In the genomic region with DNA sequence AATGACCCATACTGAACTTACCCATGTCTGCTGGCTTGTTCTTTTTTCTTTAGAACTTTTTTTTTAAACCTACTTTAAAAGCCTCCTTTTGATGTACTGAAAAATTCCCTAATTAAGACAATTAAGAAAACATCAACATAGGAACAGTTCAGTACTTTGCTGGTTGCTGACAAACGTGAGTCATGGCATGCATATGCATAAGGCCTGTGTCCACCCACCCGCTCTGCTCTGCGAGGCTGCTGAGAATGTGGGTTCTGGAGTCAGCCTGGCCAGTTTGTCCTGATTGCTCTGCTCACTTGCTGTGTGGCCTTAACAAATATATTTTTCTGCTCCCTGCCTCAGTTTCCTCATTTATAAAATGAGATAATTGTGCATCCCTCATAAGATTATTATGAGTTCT, we compare ENCODE assay signal across 1 cellular context.
TF ChIP-seq lines count a peak whose summit lies in the region.

No MANE protein-coding gene starts in this region.

TF ChIP-seq in HepG2, 621 proteins besides CTCF, POLR2A, EP300 and RAD21 (continued from another document):
- TF ChIP-seq, protein P1, sequence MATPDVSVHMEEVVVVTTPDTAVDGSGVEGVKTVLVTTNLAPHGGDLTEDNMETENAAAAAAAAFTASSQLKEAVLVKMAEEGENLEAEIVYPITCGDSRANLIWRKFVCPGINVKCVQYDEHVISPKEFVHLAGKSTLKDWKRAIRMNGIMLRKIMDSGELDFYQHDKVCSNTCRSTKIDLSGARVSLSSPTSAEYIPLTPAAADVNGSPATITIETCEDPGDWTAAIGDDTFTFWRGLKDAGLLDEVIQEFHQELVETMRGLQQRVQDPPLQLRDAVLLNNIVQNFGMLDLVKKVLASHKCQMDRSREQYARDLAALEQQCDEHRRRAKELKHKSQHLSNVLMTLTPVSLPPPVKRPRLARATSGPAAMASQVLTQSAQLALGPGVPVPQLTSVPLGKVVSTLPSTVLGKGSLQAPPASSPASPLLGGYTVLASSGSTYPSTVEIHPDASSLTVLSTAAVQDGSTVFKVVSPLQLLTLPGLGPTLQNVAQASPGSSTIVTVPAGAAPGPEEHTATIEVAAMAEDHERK (CRISPR knock-in tag; IDR thresholded peaks at IDR 0.05; ENCODE audit: low read depth), result no peak
- no peak for TF ChIP-seq ZNF652 (CRISPR knock-in tag; IDR thresholded peaks at IDR 0.05; ENCODE audit: borderline replicate concordance, low read depth)
- no peak for TF ChIP-seq ZNF382 (CRISPR knock-in tag; IDR thresholded peaks at IDR 0.05; ENCODE audit: borderline replicate concordance)
- TF ChIP-seq ZNF607 (CRISPR knock-in tag; IDR thresholded peaks at IDR 0.05; ENCODE audit: borderline replicate concordance), result no peak
- no peak for TF ChIP-seq NFIC (IDR thresholded peaks at IDR 0.05; ENCODE audit: low read length)
- TF ChIP-seq, protein P2, sequence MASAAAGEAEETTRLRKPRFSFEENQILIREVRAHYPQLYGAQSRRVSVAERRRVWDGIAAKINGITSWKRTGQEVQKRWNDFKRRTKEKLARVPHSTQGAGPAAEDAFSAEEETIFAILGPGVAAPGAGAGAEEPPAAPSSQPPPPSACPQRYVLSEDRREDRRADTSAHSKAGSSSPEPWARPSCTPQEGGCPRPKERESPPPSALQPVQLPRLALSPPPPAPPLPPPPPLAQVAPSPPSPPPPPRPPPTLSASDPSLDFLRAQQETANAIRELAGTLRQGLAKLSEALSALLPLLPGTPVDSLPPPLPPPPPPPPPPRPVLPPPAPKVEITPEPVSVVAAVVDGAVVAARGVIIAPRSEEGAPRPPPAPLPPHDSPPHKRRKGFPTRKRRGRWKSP (CRISPR knock-in tag; IDR thresholded peaks at IDR 0.05), result no peak
